ENCODE assay signal across 24 cellular contexts in genomic region chr7:7324698-7325097, GRCh38.
A peak's percentile ranks its signal among the peaks of the same experiment; 100 is the strongest.
DNase-seq lines count a peak whose midpoint lies in the region; ATAC-seq, FAIRE-seq and TF ChIP-seq lines count a peak whose summit lies in the region.
"Had no signal": no experiment of that assay in that cellular context is flagged by ENCODE, and none has a peak within 500 bp of the region (broad histone marks: within the 10 kb centered on the region; RNA-seq: fewer than 3 reads in every experiment).

No MANE protein-coding gene starts in this region.

- H3K27ac ChIP-seq in PC-9, result peak overlapping the region; percentile 37
- H3K27ac ChIP-seq: KMS-11, SJCRH30 had no signal

- H3K4me1 ChIP-seq in PC-9 (replicated peaks; ENCODE audit: insufficient read depth), result peaks cover 24% of the 10 kb centered on the region
- H3K4me1 ChIP-seq: BE2C, SJCRH30 had no signal

- H3K4me3 ChIP-seq in PC-9 (no peak overlapping the region), epithelial cell of esophagus (ENCODE audit: low read length) (no peak overlapping the region)
- H3K4me3 ChIP-seq: SJCRH30 had no signal

- intact Hi-C loops in PC-9 (cut with micrococcal nuclease; ENCODE audit: unreplicated experiment), result loop anchor here (5.0 kb wide), 1 partner anchor 222 kb away; no protein-coding TSS in a partner anchor

- H3K36me3 ChIP-seq in PC-9 (ENCODE audit: low read depth), result no peaks in the 10 kb centered on the region
- H3K36me3 ChIP-seq: BE2C, SJCRH30 had no signal

- CTCF ChIA-PET in PC-9 (lab: Charles Lee), result no interaction called here

- no peaks in the 10 kb centered on the region for H3K27me3 ChIP-seq in PC-9 (ENCODE audit: insufficient read depth, low read depth)
- H3K27me3 ChIP-seq: SJCRH30 had no signal

- no TSS peak for BruUV-seq in PC-9 (replicated peaks; lab: Mats Ljungman, UMichigan)

- ATAC-seq in GM21528 (IDR thresholded peaks at IDR 0.05; ENCODE audit: low FRiP score, unreplicated experiment) (no peak), HG02623 (IDR thresholded peaks at IDR 0.05; ENCODE audit: unreplicated experiment) (no peak)
- ATAC-seq: Right ventricle myocardium inferior, T-cell had no signal

- peak; percentile 62 for FAIRE-seq in GM19239 (lab: Jason Lieb, UNC)
- FAIRE-seq: GM12892 had no signal

- no peaks in the 10 kb centered on the region for H3K79me2 ChIP-seq in PC-9 (ENCODE audit: low read depth)

- H4K20me1 ChIP-seq in PC-9 (ENCODE audit: insufficient read depth), result no peaks in the 10 kb centered on the region

- DNase-seq in GM19239 (ENCODE audit: insufficient read length, low spot score) (no peak), PC-9 (peak in 1 of 2 experiments; percentile 94), epithelial cell of esophagus (ENCODE audit: low read depth) (peak; percentile 84), renal cortical epithelial cell (ENCODE audit: low read depth) (peak; percentile 27), NCI-H2029 treated with DMSO at 0.1 percent for 48 hours (lab: John Stamatoyannopoulos, UW) (no peak)
- DNase-seq: BE2C; CD8-positive, alpha-beta memory T cell; DMS79; EL; GDM1; H7; NCI-H1048; NCI-H1417; NCI-H1694; NCI-H2081; NCI-H226; NCI-H510A; SJCRH30; T-cell had no signal

- H3K9me3 ChIP-seq in PC-9 (ENCODE audit: insufficient read depth, low read depth), result no peaks in the 10 kb centered on the region
- H3K9me3 ChIP-seq: BE2C, SJCRH30 had no signal

- peaks cover 15% of the 10 kb centered on the region; the same call in 1 of the 2 replicates for H3F3A ChIP-seq in PC-9 (ENCODE audit: insufficient read depth, low read depth)

- no peak overlapping the region for H2AFZ ChIP-seq in PC-9

- peak overlapping the region; percentile 43 for H3K4me2 ChIP-seq in PC-9
- H3K4me2 ChIP-seq: KMS-11 had no signal

- no peaks in the 10 kb centered on the region for H3K9me2 ChIP-seq in PC-9 (ENCODE audit: insufficient read depth)

- POLR2A ChIA-PET in PC-9 (lab: Charles Lee; ENCODE audit: unreplicated experiment), result no interaction called here

- TF ChIP-seq CTCF in PC-9 (conservative IDR thresholded peaks at IDR 0.05) (no peak), epithelial cell of esophagus (IDR thresholded peaks at IDR 0.05; ENCODE audit: insufficient read depth, low read depth, low read length, missing control alignments) (no peak)

Comparison
In these comparisons a context has a peak if more than half of its experiments do, and no peak if none do; other contexts are left out.
1. DNase-seq: peak in epithelial cell of esophagus (single experiment) and renal cortical epithelial cell (single experiment); none in GM19239 (single experiment) and NCI-H2029 treated with DMSO at 0.1 percent for 48 hours (single experiment).